In genomic region chr1:235259133-235259778, GRCh38 we compare ENCODE assay signal across 11 cellular contexts.
DNase-seq lines count a peak whose midpoint lies in the region; ATAC-seq and TF ChIP-seq lines count a peak whose summit lies in the region.
"Had no signal": no experiment of that assay in that cellular context is flagged by ENCODE, and none has a peak within 500 bp of the region (broad histone marks: within the 10 kb centered on the region; RNA-seq: fewer than 3 reads in every experiment).

No MANE protein-coding gene starts in this region.

- peaks cover 35% of the 10 kb centered on the region for H3K4me1 Mint-ChIP-seq in T-helper 1 cell treated with Interleukin-12 subunit alpha and Interleukin-12 subunit beta and Interleukin-4 antibody, amounts not matched to agents 30 μg/mL and 1 μg/mL, for 36 hours (ENCODE audit: low read depth)
- H3K4me1 Mint-ChIP-seq in activated naive CD8-positive, alpha-beta T cell (ENCODE audit: low read depth), result peaks cover 70% of the 10 kb centered on the region
- H3K4me1 Mint-ChIP-seq in neural progenitor cell, result no peaks in the 10 kb centered on the region

- ATAC-seq in HG03354 (IDR thresholded peaks at IDR 0.05; ENCODE audit: poor library complexity, severe bottlenecking, unreplicated experiment), result peak; percentile 50

- no peak overlapping the region for H3K4me3 ChIP-seq in neural progenitor cell
- H3K4me3 ChIP-seq: lower lobe of right lung had no signal

- DNase-seq in T-helper 1 cell, result no peak
- no peak for DNase-seq in neural progenitor cell (ENCODE audit: low spot score)
- DNase-seq in HT-29 (ENCODE audit: low spot score), result no peak
- DNase-seq in effector CD8-positive, alpha-beta T cell (lab: John Stamatoyannopoulos, UW), result no peak
- DNase-seq in NCI-H2107 (lab: John Stamatoyannopoulos, UW), result no peak
- DNase-seq: lower lobe of right lung, NCI-H187, small intestine had no signal

- H3K4me3 Mint-ChIP-seq in T-helper 1 cell treated with Interleukin-12 subunit alpha and Interleukin-12 subunit beta and Interleukin-4 antibody, amounts not matched to agents 30 μg/mL and 1 μg/mL, for 36 hours, result peak overlapping the region; percentile 31
- peak overlapping the region; percentile 45 for H3K4me3 Mint-ChIP-seq in activated naive CD8-positive, alpha-beta T cell
- no peak overlapping the region for H3K4me3 Mint-ChIP-seq in neural progenitor cell

- H3K9me3 ChIP-seq in neural progenitor cell (ENCODE audit: low read depth), result no peaks in the 10 kb centered on the region
- H3K9me3 ChIP-seq: lower lobe of right lung had no signal

- no peak for TF ChIP-seq CTCF in neural progenitor cell (IDR thresholded peaks at IDR 0.05)

- no peaks in the 10 kb centered on the region for H3K27me3 Mint-ChIP-seq in T-helper 1 cell treated with Interleukin-12 subunit alpha and Interleukin-12 subunit beta and Interleukin-4 antibody, amounts not matched to agents 30 μg/mL and 1 μg/mL, for 36 hours (ENCODE audit: low read depth)
- H3K27me3 Mint-ChIP-seq in activated naive CD8-positive, alpha-beta T cell, result no peaks in the 10 kb centered on the region
- no peaks in the 10 kb centered on the region for H3K27me3 Mint-ChIP-seq in neural progenitor cell (ENCODE audit: insufficient read depth, low read depth)

- peaks cover 8% of the 10 kb centered on the region for H3K36me3 Mint-ChIP-seq in T-helper 1 cell treated with Interleukin-12 subunit alpha and Interleukin-12 subunit beta and Interleukin-4 antibody, amounts not matched to agents 30 μg/mL and 1 μg/mL, for 36 hours (ENCODE audit: low read depth)
- H3K36me3 Mint-ChIP-seq in activated naive CD8-positive, alpha-beta T cell, result no peaks in the 10 kb centered on the region
- peaks cover 11% of the 10 kb centered on the region for H3K36me3 Mint-ChIP-seq in neural progenitor cell

- H3K36me3 ChIP-seq in neural progenitor cell, result peaks cover 4% of the 10 kb centered on the region

- H3K4me1 ChIP-seq in neural progenitor cell, result peaks cover 3% of the 10 kb centered on the region

- H4K20me1 ChIP-seq in neural progenitor cell (ENCODE audit: low read depth), result peaks cover 79% of the 10 kb centered on the region

- no peak overlapping the region for H3K4me2 ChIP-seq in neural progenitor cell

- peaks cover 91% of the 10 kb centered on the region for H3K79me2 ChIP-seq in neural progenitor cell (ENCODE audit: low read depth)

- H3F3A ChIP-seq in neural progenitor cell (ENCODE audit: low read depth), result peaks cover 41% of the 10 kb centered on the region

- no peak overlapping the region for H2AFZ ChIP-seq in neural progenitor cell (replicated peaks)

- H3K9ac ChIP-seq in neural progenitor cell, result no peak overlapping the region

- no peaks in the 10 kb centered on the region for H3K27me3 ChIP-seq in neural progenitor cell

- H3K9me3 Mint-ChIP-seq in T-helper 1 cell treated with Interleukin-12 subunit alpha and Interleukin-12 subunit beta and Interleukin-4 antibody, amounts not matched to agents 30 μg/mL and 1 μg/mL, for 36 hours, result no peaks in the 10 kb centered on the region
- H3K9me3 Mint-ChIP-seq in activated naive CD8-positive, alpha-beta T cell (ENCODE audit: low read depth), result no peaks in the 10 kb centered on the region
- no peaks in the 10 kb centered on the region for H3K9me3 Mint-ChIP-seq in neural progenitor cell

- H3K27ac Mint-ChIP-seq in T-helper 1 cell treated with Interleukin-12 subunit alpha and Interleukin-12 subunit beta and Interleukin-4 antibody, amounts not matched to agents 30 μg/mL and 1 μg/mL, for 36 hours, result peak overlapping the region; percentile 59
- peak overlapping the region; percentile 75 for H3K27ac Mint-ChIP-seq in activated naive CD8-positive, alpha-beta T cell
- H3K27ac Mint-ChIP-seq in neural progenitor cell, result no peak overlapping the region

- peak overlapping the region; percentile 17 for H3K27ac ChIP-seq in neural progenitor cell
- H3K27ac ChIP-seq: lower lobe of right lung had no signal
